Comparison of ENCODE assay signal across 10 cellular contexts in the genomic region with DNA sequence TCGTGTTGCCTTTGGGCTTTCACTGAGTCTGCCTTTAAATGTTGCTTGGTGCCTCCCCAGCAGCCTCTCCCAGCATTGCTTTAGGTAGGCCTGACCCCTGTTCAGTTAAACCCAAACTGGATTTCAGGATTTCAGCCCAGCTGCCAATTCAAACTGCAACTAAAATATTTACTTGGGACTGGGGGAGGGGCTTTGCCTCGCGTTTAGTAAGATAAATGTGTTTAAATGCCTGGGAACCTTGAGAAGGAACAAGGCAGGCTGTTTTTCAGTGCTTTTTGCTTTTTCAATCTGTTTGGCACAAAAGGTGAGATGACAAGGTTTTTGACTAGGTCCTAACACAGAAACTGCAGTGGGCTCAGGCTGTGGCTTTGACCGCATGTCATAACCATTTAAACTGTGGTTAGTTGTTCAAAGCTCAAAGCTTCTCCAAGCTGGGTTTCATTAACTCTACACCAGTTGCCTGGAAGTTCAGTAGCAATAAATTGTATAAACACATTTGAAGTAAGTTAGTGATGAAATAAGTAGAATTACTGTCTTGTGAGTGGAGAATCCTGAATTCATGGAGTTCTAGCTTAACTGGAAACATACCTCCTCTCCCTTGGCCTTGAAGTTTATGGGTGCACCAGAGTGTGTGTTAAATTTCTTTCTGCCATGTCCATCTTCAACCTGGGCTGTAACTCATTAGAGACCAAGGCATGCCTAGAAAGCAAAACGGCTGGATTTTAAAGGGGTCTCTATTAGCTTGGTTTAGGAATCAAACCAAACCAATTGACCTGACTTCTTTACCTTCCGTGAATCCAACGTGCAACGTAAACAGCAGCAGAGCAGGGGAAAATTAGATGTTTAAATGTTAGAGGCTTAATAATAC. TPM values are rescaled to one million over a fixed set of nuclear protein-coding genes. Genes with fewer than 3 reads are reported as not detected.
DNase-seq lines count a peak whose midpoint lies in the region; ATAC-seq, FAIRE-seq and TF ChIP-seq lines count a peak whose summit lies in the region.
"Had no signal": no experiment of that assay in that cellular context is flagged by ENCODE, and none has a peak within 500 bp of the region (broad histone marks: within the 10 kb centered on the region; RNA-seq: fewer than 3 reads in every experiment).

No MANE protein-coding gene starts in this region.

- H3K36me3 ChIP-seq in BJ (ENCODE audit: control insufficient read depth, insufficient read depth, low read length) (no peaks in the 10 kb centered on the region), MG63 (peaks cover 17% of the 10 kb centered on the region), endothelial cell of umbilical vein (ENCODE audit: control insufficient read depth in 2 of 2, extremely low read depth in 1 of 2, insufficient read depth in 2 of 2, low read length in 2 of 2) (no peaks in the 10 kb centered on the region), neuron (ENCODE audit: insufficient read depth, low read length) (no peaks in the 10 kb centered on the region), MM.1S (replicated peaks; ENCODE audit: insufficient read depth, low read length) (no peaks in the 10 kb centered on the region)

- no peaks in the 10 kb centered on the region for H3K9me1 ChIP-seq in endothelial cell of umbilical vein (replicated peaks; ENCODE audit: control insufficient read depth, extremely low read depth, insufficient read depth, low read length)

- intact Hi-C loops in endothelial cell of umbilical vein (cut with micrococcal nuclease): loop anchor here (2.0 to 10.0 kb wide), 2 partner anchors 57 to 707 kb away; no protein-coding TSS in a partner anchor

- POLR2A ChIA-PET in BJ (lab: Charles Lee): interaction anchor here (0.5 kb wide), 1 partner anchor 16 kb away, joined by 6 read pairs; no protein-coding TSS in a partner anchor
- POLR2A ChIA-PET in endothelial cell of umbilical vein (lab: Charles Lee): no interaction called here
- POLR2A ChIA-PET in GM10248 (lab: Yijun Ruan, JAX): no interaction called here

- BruUV-seq in endothelial cell of umbilical vein (replicated peaks; lab: Mats Ljungman, UMichigan): no TSS peak

- H3K9me3 ChIP-seq in MG63 (no peaks in the 10 kb centered on the region), endothelial cell of umbilical vein (replicated peaks; ENCODE audit: control insufficient read depth, insufficient read depth, low read length) (no peaks in the 10 kb centered on the region), neuron (ENCODE audit: low read length) (no peaks in the 10 kb centered on the region), MM.1S (replicated peaks; ENCODE audit: insufficient read depth, low read length) (no peaks in the 10 kb centered on the region)

- peaks cover 16% of the 10 kb centered on the region for H3K4me1 ChIP-seq in endothelial cell of umbilical vein (ENCODE audit: control insufficient read depth, extremely low read depth, insufficient read depth, low read length)
- H3K4me1 ChIP-seq in neuron (ENCODE audit: insufficient read depth, low read length): peaks cover 48% of the 10 kb centered on the region
- no peaks in the 10 kb centered on the region for H3K4me1 ChIP-seq in MM.1S (ENCODE audit: low read length)

- TF ChIP-seq CTCF in BJ (IDR thresholded peaks at IDR 0.05; ENCODE audit: insufficient read depth, low read depth, low read length) (no peak), endothelial cell of umbilical vein (IDR thresholded peaks at IDR 0.05; ENCODE audit: extremely low read depth in 1 of 2, insufficient read depth in 1 of 2, low read depth in 1 of 2, low read length in 2 of 2) (no peak), GM10248 (IDR thresholded peaks at IDR 0.05; ENCODE audit: control extremely low read depth, extremely low read depth, low read depth, missing control alignments) (no peak), MM.1S (IDR thresholded peaks at IDR 0.05; ENCODE audit: low read length) (no peak)

- TF ChIP-seq POLR2A in endothelial cell of umbilical vein (IDR thresholded peaks at IDR 0.05; ENCODE audit: low read depth, low read length): no peak

- H3K4me2 ChIP-seq in endothelial cell of umbilical vein (ENCODE audit: insufficient read depth, low read length): no peak overlapping the region
- no peak overlapping the region for H3K4me2 ChIP-seq in MM.1S (ENCODE audit: low read depth, low read length)

- H4K20me1 ChIP-seq in endothelial cell of umbilical vein (replicated peaks; ENCODE audit: control insufficient read depth, extremely low read depth, insufficient read depth, low read length) (no peaks in the 10 kb centered on the region), MM.1S (ENCODE audit: insufficient read depth, low read length) (no peaks in the 10 kb centered on the region)

- CTCF ChIA-PET in BJ (lab: Yijun Ruan, JAX) (interaction anchor here (0.9 to 3.7 kb wide), 4 partner anchors 12 to 236 kb away, joined by 3 to 24 read pairs (median 4); no protein-coding TSS in a partner anchor), endothelial cell of umbilical vein (lab: Charles Lee) (interaction anchor here (1.1 to 10.4 kb wide), 4 partner anchors 9 to 177 kb away, joined by 3 to 188 read pairs (median 5); no protein-coding TSS in a partner anchor), GM10248 (lab: Yijun Ruan, JAX) (interaction anchor here (0.9 to 2.1 kb wide), 2 partner anchors 12 to 26 kb away, joined by 3 to 5 read pairs; no protein-coding TSS in a partner anchor)

- peak; percentile 59 for DNase-seq in BJ (ENCODE audit: low read depth)
- peak; percentile 16 for DNase-seq in MG63
- DNase-seq in endothelial cell of umbilical vein (ENCODE audit: low read depth, low spot score): no peak
- DNase-seq in stimulated activated CD4-positive, alpha-beta T cell treated with anti-CD3 and anti-CD28 coated beads, Interleukin-4, amount 100 ng/mL, for 24 hours: no peak
- no peak for DNase-seq in GM10248 (ENCODE audit: extremely low spot score)
- no peak for DNase-seq in MM.1S
- DNase-seq: DMS79, naive B cell had no signal

- no peak overlapping the region for H3K9ac ChIP-seq in endothelial cell of umbilical vein (replicated peaks; ENCODE audit: extremely low read depth, insufficient read depth, low read length)
- no peak overlapping the region for H3K9ac ChIP-seq in MM.1S (ENCODE audit: low read length)

- dilution Hi-C loops in endothelial cell of umbilical vein (cut with MboI; ENCODE audit: extremely low pct_ligation_motif_present, low sequenced_read_pairs): no loop called here

- H3K4me3 ChIP-seq in BJ (ENCODE audit: low read depth, low read length) (no peak overlapping the region), MG63 (peak overlapping the region; percentile 84), endothelial cell of umbilical vein (replicated peaks in 1 of 3; ENCODE audit: insufficient read depth in 1 of 3, low read depth in 1 of 3, low read length in 3 of 3) (no peak overlapping the region), neuron (ENCODE audit: low read length) (peak overlapping the region; percentile 81), MM.1S (ENCODE audit: low read length) (no peak overlapping the region)

- peak; percentile 77 for FAIRE-seq in endothelial cell of umbilical vein (lab: Jason Lieb, UNC)

- H3F3A ChIP-seq in MM.1S (ENCODE audit: insufficient read depth, low read length): no peaks in the 10 kb centered on the region

- H2AFZ ChIP-seq in endothelial cell of umbilical vein (ENCODE audit: low read depth, low read length) (no peak overlapping the region), neuron (ENCODE audit: low read depth, low read length) (no peak overlapping the region), MM.1S (ENCODE audit: low read length) (no peak overlapping the region)

- H3K79me2 ChIP-seq in endothelial cell of umbilical vein (ENCODE audit: control insufficient read depth, insufficient read depth, low read length): no peaks in the 10 kb centered on the region
- H3K79me2 ChIP-seq in MM.1S (ENCODE audit: low read length): no peaks in the 10 kb centered on the region

- H3K27me3 ChIP-seq in BJ (ENCODE audit: control insufficient read depth, insufficient read depth, low read length) (peaks cover 53% of the 10 kb centered on the region), MG63 (no peaks in the 10 kb centered on the region), endothelial cell of umbilical vein (ENCODE audit: control insufficient read depth in 2 of 2, insufficient read depth in 2 of 2, low read length in 2 of 2) (peaks cover 36 to 38% of the 10 kb centered on the region in 2 experiments), neuron (ENCODE audit: insufficient read depth, low read length) (no peaks in the 10 kb centered on the region), MM.1S (replicated peaks; ENCODE audit: insufficient read depth, low read length) (peaks cover 27% of the 10 kb centered on the region)

- H3K27ac ChIP-seq in endothelial cell of umbilical vein (ENCODE audit: insufficient read depth, low read depth, low read length) (no peak overlapping the region), MM.1S (ENCODE audit: low read length) (no peak overlapping the region)

- no peaks in the 10 kb centered on the region for H3K9me2 ChIP-seq in MM.1S (replicated peaks; ENCODE audit: insufficient read depth, low read length)

- no peak for ATAC-seq in GM19463 (IDR thresholded peaks at IDR 0.05; ENCODE audit: unreplicated experiment)

RNA-seq across cellular contexts. Expression of a gene that starts 3.6 kb away (rescaled TPM):
- polyA plus RNA-seq in BJ (2011; rRNA removed) (0.02 TPM in 1 of 2 replicates, not detected in the other), endothelial cell of umbilical vein (0.89 and 0.91 TPM in 2 replicates)
- not detected in 2 replicates for polyA minus RNA-seq in BJ (2011; rRNA and poly(A)+ RNA removed)
- 0.94 and 15.3 TPM in 2 replicates for total RNA-seq in MG63 (2014; rRNA removed; shearing (Covaris generic); ENCODE audit: low replicate concordance)
- total RNA-seq in endothelial cell of umbilical vein: 0.11 and 0.14 TPM in 2 replicates
- 0.77 and 1.1 TPM in 2 replicates for polyA plus RNA-seq in endothelial cell of umbilical vein (2011; cell fraction: cytosol; rRNA removed)
- polyA plus RNA-seq in endothelial cell of umbilical vein (2011; cell fraction: nucleus; rRNA removed): 1.4 and 2.9 TPM in 2 replicates
- polyA plus RNA-seq in endothelial cell of umbilical vein (2012): 0.15 TPM in 1 of 2 replicates, not detected in the other
- 1.1 and 1.4 TPM in 2 replicates for polyA minus RNA-seq in endothelial cell of umbilical vein
- polyA minus RNA-seq in endothelial cell of umbilical vein (2011; cell fraction: cytosol; rRNA and poly(A)+ RNA removed): not detected
- 1.0 and 3.6 TPM in 2 replicates for polyA minus RNA-seq in endothelial cell of umbilical vein (2011; cell fraction: nucleus; rRNA and poly(A)+ RNA removed)

RNA-seq across cellular contexts. Expression of a gene that starts 56.8 kb away (rescaled TPM):
- polyA plus RNA-seq in BJ (2011; rRNA removed) (15.1 and 20.6 TPM in 2 replicates), endothelial cell of umbilical vein (38.2 and 45.1 TPM in 2 replicates)
- polyA minus RNA-seq in BJ (2011; rRNA and poly(A)+ RNA removed): 5.6 and 6.1 TPM in 2 replicates
- 27.7 and 31.6 TPM in 2 replicates for total RNA-seq in MG63 (2014; rRNA removed; shearing (Covaris generic); ENCODE audit: low replicate concordance)
- 17.9 and 23.8 TPM in 2 replicates for total RNA-seq in endothelial cell of umbilical vein
- polyA plus RNA-seq in endothelial cell of umbilical vein (2011; cell fraction: cytosol; rRNA removed): 28.7 and 28.8 TPM in 2 replicates
- 28.4 and 37.1 TPM in 2 replicates for polyA plus RNA-seq in endothelial cell of umbilical vein (2011; cell fraction: nucleus; rRNA removed)
- polyA plus RNA-seq in endothelial cell of umbilical vein (2012): 18.8 and 22.6 TPM in 2 replicates
- 17.9 and 21.5 TPM in 2 replicates for polyA minus RNA-seq in endothelial cell of umbilical vein
- 2.6 TPM for polyA minus RNA-seq in endothelial cell of umbilical vein (2011; cell fraction: cytosol; rRNA and poly(A)+ RNA removed)
- polyA minus RNA-seq in endothelial cell of umbilical vein (2011; cell fraction: nucleus; rRNA and poly(A)+ RNA removed): 5.9 and 13.3 TPM in 2 replicates

Comparison
In these comparisons a context has a peak if more than half of its experiments do, and no peak if none do; other contexts are left out.
1. DNase-seq: peak in BJ (single experiment) and MG63 (single experiment); none in endothelial cell of umbilical vein (single experiment), stimulated activated CD4-positive, alpha-beta T cell treated with anti-CD3 and anti-CD28 coated beads, Interleukin-4, amount 100 ng/mL, for 24 hours (single experiment), GM10248 (single experiment) and MM.1S (single experiment).
2. H3K4me3 ChIP-seq: peak in MG63 (single experiment) and neuron (single experiment); none in BJ (single experiment), endothelial cell of umbilical vein (0 of 3) and MM.1S (single experiment).